In genomic region chr5:24633705-24634325, GRCh38 we compare ENCODE assay signal across 8 cellular contexts. TPM values are rescaled to one million over a fixed set of nuclear protein-coding genes. Genes with fewer than 3 reads are reported as not detected.
DNase-seq lines count a peak whose midpoint lies in the region; ATAC-seq and TF ChIP-seq lines count a peak whose summit lies in the region.

No MANE protein-coding gene starts in this region.

- no peaks in the 10 kb centered on the region for H3K4me1 ChIP-seq in thoracic aorta (ENCODE audit: control insufficient read depth in 1 of 2, low read depth in 2 of 2)

- no peak overlapping the region for H3K27ac ChIP-seq in thoracic aorta

- H3K27me3 ChIP-seq in thoracic aorta (replicated peaks; ENCODE audit: insufficient read depth): no peaks in the 10 kb centered on the region

- no peak for ATAC-seq in thoracic aorta (ENCODE audit: insufficient number of reproducible peaks, low FRiP score, low read depth)

- no peaks in the 10 kb centered on the region for H3K9me3 ChIP-seq in thoracic aorta

- H3K4me3 ChIP-seq in LNCaP clone FGC (ENCODE audit: low read depth, low read length) (no peak overlapping the region), fibroblast of villous mesenchyme (ENCODE audit: low read depth, low read length) (no peak overlapping the region), thoracic aorta (no peak overlapping the region)

- H3K36me3 ChIP-seq in thoracic aorta: no peaks in the 10 kb centered on the region

- in situ Hi-C loops in ACHN (cut with HindIII; ENCODE audit: low pct_ligation_motif_present, low pct_unique_long_range_greater_than_20kb, low sequenced_read_pairs) (no loop called here), GM13977 (cut with MboI; ENCODE audit: low pct_unique_long_range_greater_than_20kb, low sequenced_read_pairs, unreplicated experiment) (no loop called here)

- peak; percentile 53 for DNase-seq in ACHN
- DNase-seq in GM13977 (ENCODE audit: low spot score): peak; percentile 8
- DNase-seq in LNCaP clone FGC (ENCODE audit: low read depth): peak; percentile 8
- peak; percentile 70 for DNase-seq in SHP77 treated with DMSO at 0.1 percent for 48 hours (lab: John Stamatoyannopoulos, UW)
- DNase-seq in fibroblast of villous mesenchyme (ENCODE audit: low read depth): peak; percentile 28
- DNase-seq in thoracic aorta (ENCODE audit: low spot score): no peak
- no peak for DNase-seq in effector CD4-positive, alpha-beta T cell
- no peak for DNase-seq in activated effector memory CD4-positive, alpha-beta T cell treated with Interleukin-2 at 50 U/mL for 16 hours

- peak; percentile 67 for TF ChIP-seq CTCF in GM13977 (IDR thresholded peaks at IDR 0.05; ENCODE audit: extremely low read depth, insufficient read depth, missing control alignments)
- peak; percentile 58 for TF ChIP-seq CTCF in LNCaP clone FGC (IDR thresholded peaks at IDR 0.05; ENCODE audit: control insufficient read depth, extremely low read depth, insufficient read depth)
- TF ChIP-seq CTCF in fibroblast of villous mesenchyme (IDR thresholded peaks at IDR 0.05; ENCODE audit: insufficient read depth, low read depth, low read length): peak; percentile 54
- TF ChIP-seq CTCF in thoracic aorta (IDR thresholded peaks at IDR 0.05): peak; percentile 50

RNA-seq across cellular contexts. Expression of gene CDH10, which starts 11.0 kb away (rescaled TPM):
- total RNA-seq in fibroblast of villous mesenchyme (0.97 and 2.2 TPM in 2 replicates), thoracic aorta (under 1 TPM in 1 of 2 donors, not detected in 1; 0.35 TPM)

Comparison
In these comparisons a context has a peak if more than half of its experiments do, and no peak if none do; other contexts are left out.
1. DNase-seq: peak in ACHN (single experiment), GM13977 (single experiment), LNCaP clone FGC (single experiment), SHP77 treated with DMSO at 0.1 percent for 48 hours (single experiment) and fibroblast of villous mesenchyme (single experiment); none in thoracic aorta (single experiment), effector CD4-positive, alpha-beta T cell (single experiment) and activated effector memory CD4-positive, alpha-beta T cell treated with Interleukin-2 at 50 U/mL for 16 hours (single experiment).
2. Peak in every context shown above with its lines, with median percentiles within 50 percentile points of each other: CTCF ChIP-seq.